16 cellular contexts compared by ENCODE assay signal in genomic region chr2:71704688-71705087, GRCh38.
DNase-seq lines count a peak whose midpoint lies in the region; TF ChIP-seq lines count a peak whose summit lies in the region.
"Had no signal": no experiment of that assay in that cellular context is flagged by ENCODE, and none has a peak within 500 bp of the region (broad histone marks: within the 10 kb centered on the region; RNA-seq: fewer than 3 reads in every experiment).

No MANE protein-coding gene starts in this region.

- peaks cover 21% of the 10 kb centered on the region for H3K4me1 Mint-ChIP-seq in chondrocyte (ENCODE audit: low read depth)
- peaks cover 35% of the 10 kb centered on the region for H3K4me1 Mint-ChIP-seq in mesothelial cell of epicardium
- no peaks in the 10 kb centered on the region for H3K4me1 Mint-ChIP-seq in activated T-cell treated with anti-CD3 and anti-CD28 coated beads, Interleukin-2, amount 50 U/mL, for 24 hours (ENCODE audit: low read depth)
- H3K4me1 Mint-ChIP-seq: CD4-positive, alpha-beta memory T cell had no signal

- H3K27ac Mint-ChIP-seq in chondrocyte (ENCODE audit: unreplicated experiment) (no peak overlapping the region), mesothelial cell of epicardium (peak overlapping the region; percentile 64)
- H3K27ac Mint-ChIP-seq in activated T-cell treated with anti-CD3 and anti-CD28 coated beads, Interleukin-2, amount 50 U/mL, for 24 hours: no peak overlapping the region
- H3K27ac Mint-ChIP-seq: CD4-positive, alpha-beta memory T cell; HFFc6 had no signal

- H3K27me3 ChIP-seq in spleen (replicated peaks in 1 of 7): peaks cover 0 to 22% (median 0%) of the 10 kb centered on the region in 7 donors
- H3K27me3 ChIP-seq: BE2C had no signal

- H3K9me3 Mint-ChIP-seq in chondrocyte (ENCODE audit: low read depth) (no peaks in the 10 kb centered on the region), mesothelial cell of epicardium (no peaks in the 10 kb centered on the region)
- no peaks in the 10 kb centered on the region for H3K9me3 Mint-ChIP-seq in activated T-cell treated with anti-CD3 and anti-CD28 coated beads, Interleukin-2, amount 50 U/mL, for 24 hours
- H3K9me3 Mint-ChIP-seq: HFFc6 had no signal

- no peaks in the 10 kb centered on the region for H3K36me3 ChIP-seq in spleen
- H3K36me3 ChIP-seq: BE2C had no signal

- H3K4me3 Mint-ChIP-seq in chondrocyte (ENCODE audit: unreplicated experiment): no peak overlapping the region
- no peak overlapping the region for H3K4me3 Mint-ChIP-seq in mesothelial cell of epicardium
- no peak overlapping the region for H3K4me3 Mint-ChIP-seq in activated T-cell treated with anti-CD3 and anti-CD28 coated beads, Interleukin-2, amount 50 U/mL, for 24 hours
- H3K4me3 Mint-ChIP-seq: HFFc6 had no signal

- TF ChIP-seq POLR2A in spleen (IDR thresholded peaks at IDR 0.05): no peak

- H3K27ac ChIP-seq in spleen: no peak overlapping the region
- H3K27ac ChIP-seq: C4-2B had no signal

- TF ChIP-seq CTCF in chondrocyte (IDR thresholded peaks at IDR 0.05) (no peak), mesothelial cell of epicardium (IDR thresholded peaks at IDR 0.05; ENCODE audit: unreplicated experiment) (no peak), spleen (IDR thresholded peaks at IDR 0.05 in 8 of 11, conservative IDR thresholded peaks at IDR 0.05 in 3 of 11) (no peak)

- no peak overlapping the region for H3K4me3 ChIP-seq in spleen

- DNase-seq in GM03348 (ENCODE audit: low spot score) (peak; percentile 50), chondrocyte (ENCODE audit: low spot score) (peak; percentile 59), mesothelial cell of epicardium (ENCODE audit: low spot score in 2 of 2, unreplicated experiment in 2 of 2) (no peak), spleen (peak; percentile 54), RKO (ENCODE audit: low spot score) (no peak), RPMI8226 (no peak)
- DNase-seq in activated T-cell treated with anti-CD3 and anti-CD28 coated beads, Interleukin-2, amount 50 U/mL, for 24 hours: no peak
- DNase-seq: BE2C; CD4-positive, alpha-beta memory T cell; DMS153; DMS79 treated with DMSO at 0.1 percent for 48 hours; EL; GOT3; HCEC 1CT; HFFc6 had no signal

- H3K36me3 Mint-ChIP-seq in chondrocyte (ENCODE audit: low read depth) (no peaks in the 10 kb centered on the region), mesothelial cell of epicardium (no peaks in the 10 kb centered on the region)
- no peaks in the 10 kb centered on the region for H3K36me3 Mint-ChIP-seq in activated T-cell treated with anti-CD3 and anti-CD28 coated beads, Interleukin-2, amount 50 U/mL, for 24 hours (ENCODE audit: low read depth)
- H3K36me3 Mint-ChIP-seq: CD4-positive, alpha-beta memory T cell had no signal

- WGBS in spleen, 5 donors: 58 to 77% (median 70%) methylated on average over 5 of the region's 5 CpGs

- H3K27me3 Mint-ChIP-seq in chondrocyte (ENCODE audit: low read depth) (peaks cover 14% of the 10 kb centered on the region), mesothelial cell of epicardium (ENCODE audit: low read depth) (no peaks in the 10 kb centered on the region)
- no peaks in the 10 kb centered on the region for H3K27me3 Mint-ChIP-seq in activated T-cell treated with anti-CD3 and anti-CD28 coated beads, Interleukin-2, amount 50 U/mL, for 24 hours
- H3K27me3 Mint-ChIP-seq: CD4-positive, alpha-beta memory T cell had no signal

- H3K4me1 ChIP-seq in spleen: no peaks in the 10 kb centered on the region
- H3K4me1 ChIP-seq: BE2C had no signal

- intact Hi-C loops in spleen (cut with DNase I; ENCODE audit: low total_unique reads): no loop called here

- H3K9me3 ChIP-seq in spleen: no peaks in the 10 kb centered on the region
- H3K9me3 ChIP-seq: BE2C had no signal

Comparison
In these comparisons a context has a peak if more than half of its experiments do, and no peak if none do; other contexts are left out.
1. DNase-seq: peak in GM03348 (single experiment), chondrocyte (single experiment) and spleen (single experiment); none in mesothelial cell of epicardium (0 of 2), RKO (single experiment), RPMI8226 (single experiment) and activated T-cell treated with anti-CD3 and anti-CD28 coated beads, Interleukin-2, amount 50 U/mL, for 24 hours (single experiment).